Comparison of ENCODE assay signal across 14 cellular contexts in the genomic region with DNA sequence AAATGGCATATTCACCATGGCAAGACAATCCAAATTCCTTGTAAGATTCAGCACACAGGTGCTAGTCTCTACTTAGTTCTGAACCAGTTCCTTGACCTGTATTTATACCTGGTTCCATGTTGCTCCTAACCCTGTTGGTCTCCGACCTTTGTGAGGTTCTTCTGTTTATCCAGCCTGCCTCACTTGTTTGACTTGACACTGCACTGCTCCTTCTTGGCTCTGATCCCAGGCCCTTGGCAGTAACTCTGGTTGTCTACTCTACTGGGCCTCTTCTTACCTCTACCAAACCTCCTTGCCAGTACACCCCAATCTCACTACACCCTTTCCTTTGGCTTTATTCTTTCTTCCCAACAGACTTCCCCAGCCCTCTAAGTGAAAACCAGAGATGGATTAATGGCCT.
"Had no signal": no experiment of that assay in that cellular context is flagged by ENCODE, and none has a peak within 500 bp of the region (broad histone marks: within the 10 kb centered on the region; RNA-seq: fewer than 3 reads in every experiment).

No MANE protein-coding gene starts in this region.

- H3K4me2 ChIP-seq: smooth muscle cell had no signal

- H3K36me3 ChIP-seq: left lung, right lobe of liver, vagina had no signal

- H3K4me3 ChIP-seq: left lung, right lobe of liver, smooth muscle cell, vagina had no signal

- ATAC-seq: activated T-cell treated with anti-CD3 and anti-CD28 coated beads, Interleukin-2, amount 50 U/mL, for 72 hours; effector memory CD8-positive, alpha-beta T cell; foreskin keratinocyte; left lung; right lobe of liver; stimulated activated naive CD8-positive, alpha-beta T cell treated with anti-CD3 and anti-CD28 coated beads, Interleukin-15, amount 100 ng/mL, for 72 hours had no signal

- H3K27me3 ChIP-seq: foreskin keratinocyte, left lung, right lobe of liver, vagina had no signal

- DNase-seq: activated CD4-positive, alpha-beta T cell treated with anti-CD3 and anti-CD28 coated beads, Interleukin-2, amount 50 U/mL, for 4 hours; activated effector memory CD4-positive, alpha-beta T cell treated with anti-CD3 and anti-CD28 coated beads, Interleukin-2, amount 50 U/mL, for 16 hours; activated naive CD4-positive, alpha-beta T cell treated with anti-CD3 and anti-CD28 coated beads, Interleukin-2, amount 50 U/mL, for 16 hours; activated T-cell treated with anti-CD3 and anti-CD28 coated beads, Interleukin-2, amount 50 U/mL, for 72 hours; effector memory CD8-positive, alpha-beta T cell; foreskin keratinocyte; hypothalamus; left lung; naive B cell; right lobe of liver; stimulated activated CD4-positive, alpha-beta T cell treated with anti-CD3 and anti-CD28 coated beads, Interleukin-4, amount 100 ng/mL, for 1 hour; stimulated activated naive CD8-positive, alpha-beta T cell treated with anti-CD3 and anti-CD28 coated beads, Interleukin-15, amount 100 ng/mL, for 72 hours had no signal

- H3K27ac ChIP-seq: foreskin keratinocyte, left lung, right lobe of liver had no signal

- H3K4me1 ChIP-seq: left lung, right lobe of liver had no signal

- H3K9me3 ChIP-seq: left lung, right lobe of liver, vagina had no signal
